23 cellular contexts compared by ENCODE assay signal in genomic region chr3:126051234-126051633, GRCh38. TPM values are rescaled to one million over a fixed set of nuclear protein-coding genes. Genes with fewer than 3 reads are reported as not detected.
DNase-seq lines count a peak whose midpoint lies in the region; ATAC-seq and TF ChIP-seq lines count a peak whose summit lies in the region.
"Had no signal": no experiment of that assay in that cellular context is flagged by ENCODE, and none has a peak within 500 bp of the region (broad histone marks: within the 10 kb centered on the region; RNA-seq: fewer than 3 reads in every experiment).

No MANE protein-coding gene starts in this region.

- no peak for TF ChIP-seq CTCF in GM10248 (IDR thresholded peaks at IDR 0.05; ENCODE audit: control extremely low read depth, extremely low read depth, low read depth, missing control alignments)

- no peak overlapping the region for H3K4me3 Mint-ChIP-seq in stimulated activated effector memory CD8-positive, alpha-beta T cell treated with anti-CD3 and anti-CD28 coated beads, Interleukin-12 subunit alpha, Interleukin-12 subunit beta, amount 100 ng/mL, for 72 hours
- H3K4me3 Mint-ChIP-seq: CD4-positive, alpha-beta memory T cell; GM23338 had no signal

- H3K4me3 ChIP-seq in H7 (ENCODE audit: insufficient read depth, low read depth, low read length) = no peak overlapping the region
- H3K4me3 ChIP-seq: GM23338, HAP-1, MG63, SK-N-MC had no signal

- H3K4me1 Mint-ChIP-seq in stimulated activated effector memory CD8-positive, alpha-beta T cell treated with anti-CD3 and anti-CD28 coated beads, Interleukin-12 subunit alpha, Interleukin-12 subunit beta, amount 100 ng/mL, for 72 hours = peaks cover 27% of the 10 kb centered on the region
- H3K4me1 Mint-ChIP-seq: GM23338 had no signal

- no peaks in the 10 kb centered on the region for H3K27me3 ChIP-seq in H7 (ENCODE audit: control insufficient read depth, insufficient read depth, low read length)
- H3K27me3 ChIP-seq: MG63 had no signal

- CTCF ChIA-PET in GM10248 (lab: Yijun Ruan, JAX) = interaction anchor here (1.6 kb wide), 1 partner anchor 32 kb away, joined by 3 read pairs; no protein-coding TSS in a partner anchor

- no peak for ATAC-seq in stimulated activated effector memory CD8-positive, alpha-beta T cell treated with anti-CD3 and anti-CD28 coated beads, Interleukin-12 subunit alpha, Interleukin-12 subunit beta, amount 100 ng/mL, for 72 hours
- ATAC-seq in HG03442 (IDR thresholded peaks at IDR 0.05; ENCODE audit: unreplicated experiment) (no peak), GM21737 (IDR thresholded peaks at IDR 0.05; ENCODE audit: unreplicated experiment) (no peak)
- ATAC-seq: GM23338, Panc1 had no signal

- H3K36me3 ChIP-seq in H7 (replicated peaks; ENCODE audit: control insufficient read depth, insufficient read depth, low read length) = no peaks in the 10 kb centered on the region
- H3K36me3 ChIP-seq: HAP-1, MG63 had no signal

- POLR2A ChIA-PET in GM10248 (lab: Yijun Ruan, JAX) = no interaction called here

- H3K27ac Mint-ChIP-seq in stimulated activated effector memory CD8-positive, alpha-beta T cell treated with anti-CD3 and anti-CD28 coated beads, Interleukin-12 subunit alpha, Interleukin-12 subunit beta, amount 100 ng/mL, for 72 hours = peak overlapping the region; percentile 33
- H3K27ac Mint-ChIP-seq: GM23338 had no signal

- H3K36me3 Mint-ChIP-seq in stimulated activated effector memory CD8-positive, alpha-beta T cell treated with anti-CD3 and anti-CD28 coated beads, Interleukin-12 subunit alpha, Interleukin-12 subunit beta, amount 100 ng/mL, for 72 hours = peaks cover 5% of the 10 kb centered on the region

- no peaks in the 10 kb centered on the region for H3K9me3 Mint-ChIP-seq in stimulated activated effector memory CD8-positive, alpha-beta T cell treated with anti-CD3 and anti-CD28 coated beads, Interleukin-12 subunit alpha, Interleukin-12 subunit beta, amount 100 ng/mL, for 72 hours
- H3K9me3 Mint-ChIP-seq: CD4-positive, alpha-beta memory T cell; GM23338 had no signal

- DNase-seq in GM10248 (ENCODE audit: extremely low spot score) = peak; percentile 4
- DNase-seq in H7 = peak; percentile 31
- peak; percentile 9 for DNase-seq in iPS-NIHi7 (ENCODE audit: extremely low spot score)
- DNase-seq in stimulated activated effector memory CD8-positive, alpha-beta T cell treated with anti-CD3 and anti-CD28 coated beads, Interleukin-12 subunit alpha, Interleukin-12 subunit beta, amount 100 ng/mL, for 72 hours (ENCODE audit: low spot score in 2 of 2) = peak in 1 of 2 donors; percentile 22
- DNase-seq in GM03348 (ENCODE audit: low spot score) = no peak
- DNase-seq: C1 segment of cervical spinal cord; CD4-positive, alpha-beta memory T cell; COR-L47; IMR-90; KG1; MG63; NCI-H1694; NCI-H2081; NCI-H2227 treated with DMSO at 0.1 percent for 48 hours; NCI-H526 treated with DMSO at 0.1 percent for 48 hours; SIG-M5; SW 1271 had no signal

RNA-seq across cellular contexts. Expression of gene SLC41A3, which starts 32.7 kb away (rescaled TPM):
- total RNA-seq in H7 (2014; rRNA removed; shearing (Covaris generic)) = 30.8 and 32.7 TPM in 2 replicates
